ENCODE assay signal across 18 cellular contexts in genomic region chr2:128689971-128690370, GRCh38.
DNase-seq lines count a peak whose midpoint lies in the region; ATAC-seq and TF ChIP-seq lines count a peak whose summit lies in the region.
"Had no signal": no experiment of that assay in that cellular context is flagged by ENCODE, and none has a peak within 500 bp of the region (broad histone marks: within the 10 kb centered on the region; RNA-seq: fewer than 3 reads in every experiment).

No MANE protein-coding gene starts in this region.

- H3K4me3 ChIP-seq in CD8-positive, alpha-beta T cell (ENCODE audit: low read depth, low read length) = no peak overlapping the region
- H3K4me3 ChIP-seq in neural progenitor cell (no peak overlapping the region), breast epithelium (no peak overlapping the region)
- H3K4me3 ChIP-seq: Peyer's patch had no signal

- no peak overlapping the region for H2AFZ ChIP-seq in neural progenitor cell (replicated peaks)

- DNase-seq in AG20443 (ENCODE audit: low spot score) (peak; percentile 6), RPMI8226 (peak; percentile 33), neural progenitor cell (ENCODE audit: low spot score) (no peak), CD14-positive monocyte (ENCODE audit: low spot score) (no peak), NCI-H524 treated with DMSO at 0.1 percent for 48 hours (lab: John Stamatoyannopoulos, UW) (no peak), breast epithelium (ENCODE audit: low spot score in 2 of 2) (no peak)
- peak in 1 of 7 experiments; percentile 43 for DNase-seq in CD8-positive, alpha-beta T cell
- DNase-seq: C1 segment of cervical spinal cord, COR-L47, DMS153, EL, HCEC 1CT, IMR-90, NCI-H1436, NCI-H2107, NCI-H446, Peyer's patch, SIG-M5 had no signal

- H3K27me3 ChIP-seq in CD8-positive, alpha-beta T cell (ENCODE audit: insufficient read depth, low read length) = no peaks in the 10 kb centered on the region
- no peaks in the 10 kb centered on the region for H3K27me3 ChIP-seq in neural progenitor cell
- no peaks in the 10 kb centered on the region for H3K27me3 ChIP-seq in breast epithelium
- H3K27me3 ChIP-seq: Peyer's patch had no signal

- H3F3A ChIP-seq in neural progenitor cell (ENCODE audit: low read depth) = no peaks in the 10 kb centered on the region

- H3K36me3 Mint-ChIP-seq in CD8-positive, alpha-beta T cell = no peaks in the 10 kb centered on the region
- H3K36me3 Mint-ChIP-seq in neural progenitor cell = no peaks in the 10 kb centered on the region
- no peaks in the 10 kb centered on the region for H3K36me3 Mint-ChIP-seq in CD14-positive monocyte

- H3K4me2 ChIP-seq in neural progenitor cell = no peak overlapping the region

- POLR2A ChIA-PET in CD8-positive, alpha-beta T cell (lab: Charles Lee) = no interaction called here

- TF ChIP-seq CTCF in CD8-positive, alpha-beta T cell (IDR thresholded peaks at IDR 0.05) = no peak
- TF ChIP-seq CTCF in neural progenitor cell (IDR thresholded peaks at IDR 0.05) = no peak
- no peak for TF ChIP-seq CTCF in CD14-positive monocyte (IDR thresholded peaks at IDR 0.05)
- no peak for TF ChIP-seq CTCF in breast epithelium (IDR thresholded peaks at IDR 0.05)

- no peaks in the 10 kb centered on the region for H3K36me3 ChIP-seq in CD8-positive, alpha-beta T cell (ENCODE audit: insufficient read depth, low read length)
- H3K36me3 ChIP-seq in neural progenitor cell = no peaks in the 10 kb centered on the region
- no peaks in the 10 kb centered on the region for H3K36me3 ChIP-seq in breast epithelium
- H3K36me3 ChIP-seq: Peyer's patch had no signal

- H3K27ac ChIP-seq in CD8-positive, alpha-beta T cell (ENCODE audit: low read depth, low read length) = no peak overlapping the region
- H3K27ac ChIP-seq in neural progenitor cell (no peak overlapping the region), breast epithelium (no peak overlapping the region)
- H3K27ac ChIP-seq: Peyer's patch had no signal

- intact Hi-C loops in CD8-positive, alpha-beta T cell (cut with DNase I, micrococcal nuclease) = no loop called here
- intact Hi-C loops in CD14-positive monocyte (cut with micrococcal nuclease) = no loop called here
- intact Hi-C loops in breast epithelium (cut with DNase I; ENCODE audit: low total_unique reads) = no loop called here

- peaks cover 10% of the 10 kb centered on the region for H3K4me1 Mint-ChIP-seq in CD8-positive, alpha-beta T cell (ENCODE audit: low read depth)
- H3K4me1 Mint-ChIP-seq in neural progenitor cell (peaks cover 14% of the 10 kb centered on the region), CD14-positive monocyte (peaks cover 26% of the 10 kb centered on the region)

- peak overlapping the region; percentile 57 for H3K4me3 Mint-ChIP-seq in CD8-positive, alpha-beta T cell
- H3K4me3 Mint-ChIP-seq in neural progenitor cell (no peak overlapping the region), CD14-positive monocyte (no peak overlapping the region)

- ATAC-seq in CD8-positive, alpha-beta T cell = no peak

- H3K79me2 ChIP-seq in neural progenitor cell (ENCODE audit: low read depth) = no peaks in the 10 kb centered on the region

- no peak overlapping the region for H3K9ac ChIP-seq in neural progenitor cell

- H3K27me3 Mint-ChIP-seq in CD8-positive, alpha-beta T cell (ENCODE audit: low read depth) = peaks cover 2% of the 10 kb centered on the region
- H3K27me3 Mint-ChIP-seq in neural progenitor cell (ENCODE audit: insufficient read depth, low read depth) = peaks cover 19% of the 10 kb centered on the region
- H3K27me3 Mint-ChIP-seq in CD14-positive monocyte (ENCODE audit: low read depth in 3 of 3) = peaks cover 4 to 7% (median 6%) of the 10 kb centered on the region in 3 donors

- H3K9me3 ChIP-seq in CD8-positive, alpha-beta T cell (ENCODE audit: low read length) = no peaks in the 10 kb centered on the region
- H3K9me3 ChIP-seq in neural progenitor cell (ENCODE audit: low read depth) = no peaks in the 10 kb centered on the region
- H3K9me3 ChIP-seq in breast epithelium = no peaks in the 10 kb centered on the region
- H3K9me3 ChIP-seq: Peyer's patch had no signal

- H3K27ac Mint-ChIP-seq in CD8-positive, alpha-beta T cell = no peak overlapping the region
- H3K27ac Mint-ChIP-seq in neural progenitor cell (peak overlapping the region; percentile 23), CD14-positive monocyte (peak overlapping the region in 1 of 7 donors; percentile 16)

- no peaks in the 10 kb centered on the region for H4K20me1 ChIP-seq in neural progenitor cell (ENCODE audit: low read depth)

- CTCF ChIA-PET in CD8-positive, alpha-beta T cell (lab: Charles Lee) = no interaction called here

- no peak for TF ChIP-seq POLR2A in breast epithelium (IDR thresholded peaks at IDR 0.05)

- H3K9me3 Mint-ChIP-seq in CD8-positive, alpha-beta T cell = no peaks in the 10 kb centered on the region
- peaks cover 4% of the 10 kb centered on the region for H3K9me3 Mint-ChIP-seq in neural progenitor cell
- H3K9me3 Mint-ChIP-seq in CD14-positive monocyte = no peaks in the 10 kb centered on the region

- no peaks in the 10 kb centered on the region for H3K4me1 ChIP-seq in CD8-positive, alpha-beta T cell (ENCODE audit: insufficient read depth, low read length)
- H3K4me1 ChIP-seq in neural progenitor cell = no peaks in the 10 kb centered on the region
- H3K4me1 ChIP-seq in breast epithelium = no peaks in the 10 kb centered on the region
- H3K4me1 ChIP-seq: Peyer's patch had no signal

Comparison
In these comparisons a context has a peak if more than half of its experiments do, and no peak if none do; other contexts are left out.
1. DNase-seq: peak in AG20443 (single experiment) and RPMI8226 (single experiment); none in neural progenitor cell (single experiment), CD14-positive monocyte (single experiment), NCI-H524 treated with DMSO at 0.1 percent for 48 hours (single experiment) and breast epithelium (0 of 2).